15 cellular contexts compared by ENCODE assay signal in the genomic region with DNA sequence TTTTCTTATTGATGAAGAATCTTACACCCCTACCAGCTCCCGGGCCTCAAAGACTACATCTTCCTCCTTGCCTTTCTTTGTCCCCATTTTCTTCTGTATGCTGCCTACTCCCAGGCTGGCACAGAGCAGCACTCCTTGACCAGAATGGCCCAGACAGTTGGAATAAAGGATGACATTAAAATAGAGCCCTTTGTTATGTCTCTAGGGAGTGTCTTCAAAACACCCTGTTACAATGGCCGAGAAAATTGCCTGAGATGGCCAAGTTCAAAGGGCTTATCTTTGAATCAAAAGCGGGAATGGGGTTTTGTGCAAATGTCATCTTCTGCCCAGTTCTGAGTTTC.
DNase-seq lines count a peak whose midpoint lies in the region; ATAC-seq and TF ChIP-seq lines count a peak whose summit lies in the region.
"Had no signal": no experiment of that assay in that cellular context is flagged by ENCODE, and none has a peak within 500 bp of the region (broad histone marks: within the 10 kb centered on the region; RNA-seq: fewer than 3 reads in every experiment).

No MANE protein-coding gene starts in this region.

- H3K36me3 Mint-ChIP-seq in memory B cell = peaks cover 6% of the 10 kb centered on the region

- no peaks in the 10 kb centered on the region for H4K20me1 ChIP-seq in PC-9 (ENCODE audit: insufficient read depth)

- H2AFZ ChIP-seq in PC-9 (no peak overlapping the region), trophoblast cell (ENCODE audit: insufficient read depth, low read length, poor library complexity) (no peak overlapping the region)

- no peaks in the 10 kb centered on the region for H3K79me1 ChIP-seq in trophoblast cell (ENCODE audit: low read length)

- H3K14ac ChIP-seq in trophoblast cell (ENCODE audit: low read length) = no peak overlapping the region

- H3K27me3 ChIP-seq in PC-9 (ENCODE audit: insufficient read depth, low read depth) (no peaks in the 10 kb centered on the region), trophoblast cell (ENCODE audit: insufficient read depth, low read length) (no peaks in the 10 kb centered on the region)
- H3K27me3 ChIP-seq: BLaER1 treated with 17β-estradiol and CSF1 and Interleukin-3, amounts not matched to agents 10 nM and 100 nM; SJSA1 had no signal

- H3K27ac ChIP-seq in PC-9 (peak overlapping the region; percentile 89), coronary artery (peak overlapping the region; percentile 8 to 67), temporal lobe (ENCODE audit: low read depth, low read length) (peak overlapping the region; percentile 86), trophoblast cell (ENCODE audit: low read depth, low read length) (no peak overlapping the region)
- H3K27ac ChIP-seq: BLaER1 treated with 17β-estradiol and CSF1 and Interleukin-3, amounts not matched to agents 10 nM and 100 nM; SJSA1 had no signal

- H4K12ac ChIP-seq in trophoblast cell (ENCODE audit: low read depth, low read length) = no peak overlapping the region

- peaks cover 19% of the 10 kb centered on the region for H3K4me1 Mint-ChIP-seq in memory B cell

- no peak for DNase-seq in PC-9
- no peak for DNase-seq in coronary artery (ENCODE audit: low spot score)
- DNase-seq in memory B cell (ENCODE audit: low spot score in 2 of 2) = no peak
- DNase-seq in anterior cingulate cortex (lab: John Stamatoyannopoulos, UW) = no peak
- DNase-seq in H4 (ENCODE audit: low spot score) = no peak
- no peak for DNase-seq in trophoblast cell
- DNase-seq: activated T-cell treated with anti-CD3 and anti-CD28 coated beads, Interleukin-2, amount 50 U/mL, for 4 hours; kidney; NCI-H1105; stimulated activated CD4-positive, alpha-beta T cell treated with anti-CD3 and anti-CD28 coated beads, Interleukin-4, amount 100 ng/mL, for 24 hours had no signal

- peak overlapping the region; percentile 6 for H3K27ac Mint-ChIP-seq in memory B cell
- H3K27ac Mint-ChIP-seq: nephron had no signal

- ATAC-seq in memory B cell (ENCODE audit: low read depth) (no peak), GM19035 (IDR thresholded peaks at IDR 0.05; ENCODE audit: unreplicated experiment) (no peak)
- ATAC-seq: activated T-cell treated with anti-CD3 and anti-CD28 coated beads, Interleukin-2, amount 50 U/mL, for 4 hours had no signal

- CTCF ChIA-PET in PC-9 (lab: Charles Lee) = no interaction called here

- no peak overlapping the region for H3K18ac ChIP-seq in trophoblast cell (ENCODE audit: low read length)

- H2BK5ac ChIP-seq in trophoblast cell (ENCODE audit: low read depth, low read length, poor library complexity) = no peak overlapping the region

- no peaks in the 10 kb centered on the region for H3K9me2 ChIP-seq in PC-9 (ENCODE audit: insufficient read depth)

- H3K4me3 Mint-ChIP-seq in memory B cell = no peak overlapping the region
- H3K4me3 Mint-ChIP-seq: activated T-cell treated with anti-CD3 and anti-CD28 coated beads, Interleukin-2, amount 50 U/mL, for 4 hours; nephron had no signal

- peaks cover 25% of the 10 kb centered on the region for H3F3A ChIP-seq in PC-9 (ENCODE audit: insufficient read depth, low read depth)

- BruUV-seq in PC-9 (replicated peaks; lab: Mats Ljungman, UMichigan) = no TSS peak

- H2AK5ac ChIP-seq in trophoblast cell (ENCODE audit: low read length) = no peak overlapping the region

- no peaks in the 10 kb centered on the region for H3K79me2 ChIP-seq in PC-9 (ENCODE audit: low read depth)
- H3K79me2 ChIP-seq in trophoblast cell (ENCODE audit: control insufficient read depth, insufficient read depth, low read length, poor library complexity) = no peaks in the 10 kb centered on the region

- H3K4ac ChIP-seq in trophoblast cell (ENCODE audit: low read depth, low read length) = no peak overlapping the region

- H3K4me2 ChIP-seq in PC-9 (peak overlapping the region; percentile 54), trophoblast cell (ENCODE audit: low read length) (no peak overlapping the region)

- H3K9ac ChIP-seq in trophoblast cell (ENCODE audit: low read length) = no peak overlapping the region
- H3K9ac ChIP-seq: BLaER1 treated with 17β-estradiol and CSF1 and Interleukin-3, amounts not matched to agents 10 nM and 100 nM had no signal

- H3K23ac ChIP-seq in trophoblast cell (ENCODE audit: low read length) = no peak overlapping the region

- TF ChIP-seq CTCF in PC-9 (conservative IDR thresholded peaks at IDR 0.05) = no peak
- no peak for TF ChIP-seq CTCF in coronary artery (IDR thresholded peaks at IDR 0.05)

- no peak overlapping the region for H2BK120ac ChIP-seq in trophoblast cell (ENCODE audit: insufficient read depth, low read length, poor library complexity)

- no peak overlapping the region for H4K91ac ChIP-seq in trophoblast cell (ENCODE audit: low read depth, low read length)

- POLR2A ChIA-PET in PC-9 (lab: Charles Lee; ENCODE audit: unreplicated experiment) = interaction anchor here (0.6 to 1.1 kb wide), 2 partner anchors 168 to 304 kb away, joined by 5 to 6 read pairs; partner anchors contain the start of genes RANBP9 and SIRT5

- H3K9me3 ChIP-seq in PC-9 (ENCODE audit: insufficient read depth, low read depth) (no peaks in the 10 kb centered on the region), trophoblast cell (ENCODE audit: insufficient read depth, low read depth, low read length) (no peaks in the 10 kb centered on the region)
- H3K9me3 ChIP-seq: SJSA1 had no signal

- H3K4me1 ChIP-seq in PC-9 (replicated peaks; ENCODE audit: insufficient read depth) (peaks cover 29% of the 10 kb centered on the region), trophoblast cell (ENCODE audit: control insufficient read depth in 1 of 2, insufficient read depth in 2 of 2, low read length in 2 of 2) (no peaks in the 10 kb centered on the region)

- H3K4me3 ChIP-seq in PC-9 (no peak overlapping the region), coronary artery (no peak overlapping the region), trophoblast cell (ENCODE audit: low read depth, low read length) (no peak overlapping the region)
- H3K4me3 ChIP-seq: BLaER1 treated with 17β-estradiol and CSF1 and Interleukin-3, amounts not matched to agents 10 nM and 100 nM; SJSA1 had no signal

- no peaks in the 10 kb centered on the region for H3K27me3 Mint-ChIP-seq in memory B cell

- H3K36me3 ChIP-seq in PC-9 (ENCODE audit: low read depth) (no peaks in the 10 kb centered on the region), trophoblast cell (ENCODE audit: control insufficient read depth in 1 of 2, insufficient read depth in 2 of 2, low read length in 2 of 2) (no peaks in the 10 kb centered on the region)
- H3K36me3 ChIP-seq: SJSA1 had no signal

- no CpG with 5 or more reads among the region's 3 CpGs for WGBS in trophoblast cell (ENCODE audit: extremely low coverage, insufficient coverage, insufficient read length)

- H3K9me3 Mint-ChIP-seq in memory B cell = no peaks in the 10 kb centered on the region
- H3K9me3 Mint-ChIP-seq: activated T-cell treated with anti-CD3 and anti-CD28 coated beads, Interleukin-2, amount 50 U/mL, for 4 hours; nephron had no signal

- H4K8ac ChIP-seq in trophoblast cell (ENCODE audit: low read depth, low read length) = no peak overlapping the region

- no peak overlapping the region for H2BK12ac ChIP-seq in trophoblast cell (ENCODE audit: low read length)

- intact Hi-C loops in PC-9 (cut with micrococcal nuclease; ENCODE audit: unreplicated experiment) = loop anchor here (1.0 to 2.0 kb wide), 3 partner anchors 9 to 167 kb away; partner anchors contain the start of gene SIRT5
